Comparison of ENCODE assay signal across 8 cellular contexts in genomic region chr7:100691676-100692577, GRCh38. TPM values are rescaled to one million over a fixed set of nuclear protein-coding genes. Genes with fewer than 3 reads are reported as not detected.
DNase-seq lines count a peak whose midpoint lies in the region; ATAC-seq and TF ChIP-seq lines count a peak whose summit lies in the region.

No MANE protein-coding gene starts in this region.

- TF ChIP-seq CTCF in GM06990 (IDR thresholded peaks at IDR 0.05; ENCODE audit: insufficient read depth, low read length, poor library complexity, severe bottlenecking) = peak; percentile 93
- TF ChIP-seq CTCF in foreskin keratinocyte (conservative IDR thresholded peaks at IDR 0.05) = peak; percentile 89
- peak; percentile 93 for TF ChIP-seq CTCF in neural progenitor cell (IDR thresholded peaks at IDR 0.05)

- H3K4me3 Mint-ChIP-seq in neural progenitor cell = peak overlapping the region; percentile 99

- H3K4me1 Mint-ChIP-seq in neural progenitor cell = peaks cover 43% of the 10 kb centered on the region

- H3K27ac ChIP-seq in foreskin keratinocyte (no peak overlapping the region), neural progenitor cell (peak overlapping the region; percentile 55)

- peaks cover 41% of the 10 kb centered on the region for H3F3A ChIP-seq in neural progenitor cell (ENCODE audit: low read depth)

- H3K9me3 Mint-ChIP-seq in neural progenitor cell = no peaks in the 10 kb centered on the region

- H3K36me3 ChIP-seq in GM06990 (ENCODE audit: control insufficient read depth, insufficient read depth, low read length) = peaks cover 7% of the 10 kb centered on the region
- H3K36me3 ChIP-seq in neural progenitor cell = no peaks in the 10 kb centered on the region

- TF ChIP-seq EP300 in Ishikawa (IDR thresholded peaks at IDR 0.05; ENCODE audit: borderline replicate concordance) = no peak

- H3K79me2 ChIP-seq in neural progenitor cell (ENCODE audit: low read depth) = peaks cover 63% of the 10 kb centered on the region

- H3K9me3 ChIP-seq in neural progenitor cell (ENCODE audit: low read depth) = no peaks in the 10 kb centered on the region

- H3K9ac ChIP-seq in neural progenitor cell = peak overlapping the region; percentile 29

- ATAC-seq in foreskin keratinocyte = peak; percentile 68
- no peak for ATAC-seq in GM18520 (IDR thresholded peaks at IDR 0.05; ENCODE audit: unreplicated experiment)

- peak overlapping the region; percentile 73 for H3K4me3 ChIP-seq in GM06990 (replicated peaks; ENCODE audit: low read depth, low read length)
- H3K4me3 ChIP-seq in neural progenitor cell = peak overlapping the region; percentile 100

- peak overlapping the region; percentile 87 for H3K27ac Mint-ChIP-seq in neural progenitor cell

- H3K4me2 ChIP-seq in neural progenitor cell = peak overlapping the region; percentile 98

- peaks cover 66% of the 10 kb centered on the region for H4K20me1 ChIP-seq in neural progenitor cell (ENCODE audit: low read depth)

- H3K36me3 Mint-ChIP-seq in neural progenitor cell = peaks cover 4% of the 10 kb centered on the region

- peak; percentile 73 for TF ChIP-seq RAD21 in Ishikawa (IDR thresholded peaks at IDR 0.05; ENCODE audit: low read depth)

- H3K27me3 ChIP-seq in GM06990 (replicated peaks; ENCODE audit: control insufficient read depth, insufficient read depth, low read length) (no peaks in the 10 kb centered on the region), foreskin keratinocyte (no peaks in the 10 kb centered on the region), neural progenitor cell (peaks cover 20% of the 10 kb centered on the region)

- H3K4me1 ChIP-seq in foreskin keratinocyte (peaks cover 12% of the 10 kb centered on the region), neural progenitor cell (peaks cover 21% of the 10 kb centered on the region)

- peaks cover 17% of the 10 kb centered on the region for H3K27me3 Mint-ChIP-seq in neural progenitor cell (ENCODE audit: insufficient read depth, low read depth)

- DNase-seq in GM06990 (ENCODE audit: extremely low read depth, insufficient read length) = peak; percentile 66
- peak; percentile 22 for DNase-seq in SHP77 treated with DMSO at 0.1 percent for 48 hours (lab: John Stamatoyannopoulos, UW)
- peak; percentile 24 for DNase-seq in activated gamma-delta T cell (lab: John Stamatoyannopoulos, UW)
- no peak for DNase-seq in foreskin keratinocyte
- DNase-seq in neural progenitor cell (ENCODE audit: low spot score) = peak; percentile 94
- DNase-seq in stromal cell of bone marrow (ENCODE audit: low read depth) = peak; percentile 50

- no peak overlapping the region for H2AFZ ChIP-seq in neural progenitor cell (replicated peaks)

TF ChIP-seq in Ishikawa, 13 proteins besides CTCF, POLR2A, EP300 and RAD21:
- no peak for TF ChIP-seq TEAD4 (IDR thresholded peaks at IDR 0.05)
- TF ChIP-seq NFIC (IDR thresholded peaks at IDR 0.05) = no peak
- no peak for TF ChIP-seq REST (IDR thresholded peaks at IDR 0.05; ENCODE audit: low read depth)
- 0 out of 2 replicates have a peak, but pooled peaks have one; percentile 41 for TF ChIP-seq ZBTB7A (IDR thresholded peaks at IDR 0.05; ENCODE audit: low read depth)

RNA-seq across cellular contexts. Expression of gene GIGYF1, which starts 2.1 kb away (rescaled TPM):
- total RNA-seq in foreskin keratinocyte (15.6 and 16.0 TPM in 2 replicates), neural progenitor cell (ENCODE audit: low replicate concordance) (24.2 and 64.5 TPM in 2 replicates)
- 6.9 and 7.3 TPM in 2 replicates for polyA plus RNA-seq in foreskin keratinocyte

RNA-seq across cellular contexts. Expression of gene POP7, which starts 14.0 kb away (rescaled TPM):
- total RNA-seq in foreskin keratinocyte (85.5 and 90.6 TPM in 2 replicates), neural progenitor cell (ENCODE audit: low replicate concordance) (19.4 and 55.1 TPM in 2 replicates)
- 123 and 124 TPM in 2 replicates for polyA plus RNA-seq in foreskin keratinocyte

RNA-seq across cellular contexts. Expression of gene GNB2, which starts 18.4 kb away (rescaled TPM):
- total RNA-seq in foreskin keratinocyte (207 and 212 TPM in 2 replicates), neural progenitor cell (ENCODE audit: low replicate concordance) (54.3 and 110 TPM in 2 replicates)
- polyA plus RNA-seq in foreskin keratinocyte = 353 and 366 TPM in 2 replicates

RNA-seq across cellular contexts. Expression of gene EPO, which starts 28.3 kb away (rescaled TPM):
- total RNA-seq in foreskin keratinocyte = 0.21 and 0.41 TPM in 2 replicates
- polyA plus RNA-seq in foreskin keratinocyte = 0.65 and 0.66 TPM in 2 replicates
- total RNA-seq in neural progenitor cell (ENCODE audit: low replicate concordance) = 0.09 and 0.58 TPM in 2 replicates

RNA-seq across cellular contexts. Expression of gene ACTL6B, which starts 35.7 kb away (rescaled TPM):
- total RNA-seq in foreskin keratinocyte = not detected in 2 replicates
- polyA plus RNA-seq in foreskin keratinocyte = not detected in 2 replicates
- not detected in 2 replicates for total RNA-seq in neural progenitor cell (ENCODE audit: low replicate concordance)

Comparison
In these comparisons a context has a peak if more than half of its experiments do, and no peak if none do; other contexts are left out.
1. DNase-seq: peak in GM06990 (single experiment), SHP77 treated with DMSO at 0.1 percent for 48 hours (single experiment), activated gamma-delta T cell (single experiment), neural progenitor cell (single experiment) and stromal cell of bone marrow (single experiment); none in foreskin keratinocyte (0 of 2).
2. Peak in every context shown above with its lines, with median percentiles within 50 percentile points of each other: CTCF ChIP-seq.